ENCODE assay signal across 13 cellular contexts in the genomic region with DNA sequence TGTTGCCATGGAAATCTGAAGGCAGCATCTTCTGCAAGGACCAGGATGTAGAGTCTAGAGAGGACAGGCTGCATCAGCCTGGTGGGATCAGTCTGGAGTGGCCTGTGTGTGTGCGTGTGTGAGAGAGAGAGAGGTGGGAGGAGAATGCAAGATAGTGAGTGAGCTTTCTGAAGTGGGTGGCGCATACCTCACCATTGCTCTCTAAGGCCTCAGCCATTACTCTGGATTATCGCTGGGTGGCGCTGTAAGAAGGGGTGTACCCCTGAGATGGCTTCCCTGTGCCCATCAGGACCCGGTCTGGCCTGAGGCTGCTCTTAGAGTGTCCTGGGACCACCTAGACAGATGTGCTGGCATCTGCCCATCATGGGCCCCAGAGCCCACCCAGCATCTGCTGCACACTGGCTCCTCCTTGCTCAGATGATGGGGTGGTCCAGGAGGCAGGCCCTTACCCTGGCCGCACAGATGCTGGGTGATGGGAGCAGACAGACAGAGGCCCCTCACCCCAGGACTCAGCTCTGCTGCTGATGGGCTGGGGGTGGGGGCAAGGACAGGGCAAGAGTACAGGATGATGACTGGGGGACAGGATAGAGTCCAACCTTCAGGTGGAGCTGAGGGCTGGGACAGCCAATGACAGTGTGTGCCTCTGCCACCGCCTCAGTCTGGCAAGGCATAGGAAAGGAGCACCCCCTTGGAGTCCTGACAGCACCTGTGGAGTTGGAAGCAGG. TPM values are rescaled to one million over a fixed set of nuclear protein-coding genes. Genes with fewer than 3 reads are reported as not detected.
A peak's percentile ranks its signal among the peaks of the same experiment; 100 is the strongest.
DNase-seq lines count a peak whose midpoint lies in the region; ATAC-seq, FAIRE-seq and TF ChIP-seq lines count a peak whose summit lies in the region.
"Had no signal": no experiment of that assay in that cellular context is flagged by ENCODE, and none has a peak within 500 bp of the region (broad histone marks: within the 10 kb centered on the region; RNA-seq: fewer than 3 reads in every experiment).

No MANE protein-coding gene starts in this region.

- no peak overlapping the region for H3K4me2 ChIP-seq in GM12878 (ENCODE audit: control insufficient read depth, insufficient read depth)
- H3K4me2 ChIP-seq: BLaER1 treated with 17β-estradiol and CSF1 and Interleukin-3, amounts not matched to agents 10 nM and 100 nM had no signal

- TF ChIP-seq RAD21 in GM12878 (IDR thresholded peaks at IDR 0.05; ENCODE audit: insufficient read depth, low read depth, low read length), result no peak

- TF ChIP-seq CTCF in right atrium auricular region (IDR thresholded peaks at IDR 0.05) (no peak), left ventricle myocardium inferior (IDR thresholded peaks at IDR 0.05; ENCODE audit: borderline replicate concordance) (no peak), GM12878 (IDR thresholded peaks at IDR 0.05 in 2 of 3, conservative IDR thresholded peaks at IDR 0.05 in 1 of 3; ENCODE audit: control insufficient read depth in 2 of 3, extremely low read depth in 1 of 3, insufficient read depth in 1 of 3, low read depth in 3 of 3, low read length in 3 of 3) (peak; percentile 10 to 25 (median 24); a peak in 2 of 6 replicates), lower lobe of right lung (IDR thresholded peaks at IDR 0.05) (no peak), uterus (IDR thresholded peaks at IDR 0.05) (no peak)

- intact Hi-C loops in left ventricle myocardium inferior (cut with micrococcal nuclease), result no loop called here
- intact Hi-C loops in GM12878 (cut with micrococcal nuclease; ENCODE audit: unreplicated experiment), result no loop called here
- intact Hi-C loops in lower lobe of right lung (cut with DNase I), result no loop called here
- intact Hi-C loops in uterus (cut with DNase I; ENCODE audit: low total_unique reads), result no loop called here

- peaks cover 4% of the 10 kb centered on the region for H3K4me1 Mint-ChIP-seq in activated naive CD4-positive, alpha-beta T cell treated with anti-CD3 and anti-CD28 coated beads, Interleukin-2, amount 10 ng/mL, durations not matched to agents 7 days and 5 days

- no peak for TF ChIP-seq EP300 in GM12878 (IDR thresholded peaks at IDR 0.05; ENCODE audit: borderline replicate concordance in 1 of 2, control insufficient read depth in 1 of 2, low read depth in 2 of 2, low read length in 2 of 2)

- H2AFZ ChIP-seq in GM12878 (ENCODE audit: control insufficient read depth, low read depth, low read length), result no peak overlapping the region

- H3K36me3 Mint-ChIP-seq in activated naive CD4-positive, alpha-beta T cell treated with anti-CD3 and anti-CD28 coated beads, Interleukin-2, amount 10 ng/mL, durations not matched to agents 7 days and 5 days, result no peaks in the 10 kb centered on the region

- H4K20me1 ChIP-seq in GM12878 (ENCODE audit: control insufficient read depth, insufficient read depth), result no peaks in the 10 kb centered on the region
- H4K20me1 ChIP-seq: BLaER1 treated with 17β-estradiol and CSF1 and Interleukin-3, amounts not matched to agents 10 nM and 100 nM had no signal

- POLR2A ChIA-PET in GM12878 (lab: Charles Lee), result no interaction called here

- RAD21 ChIA-PET in GM12878 (lab: Charles Lee; ENCODE audit: unreplicated experiment), result no interaction called here

- ATAC-seq in GM12878 (peak; percentile 48), lower lobe of right lung (peak; percentile 21 to 22), HG03439 (IDR thresholded peaks at IDR 0.05; ENCODE audit: unreplicated experiment) (no peak)

- in situ Hi-C loops in GM12878 (cut with MboI), result no loop called here

- peaks cover 4% of the 10 kb centered on the region for H3K27me3 Mint-ChIP-seq in activated naive CD4-positive, alpha-beta T cell treated with anti-CD3 and anti-CD28 coated beads, Interleukin-2, amount 10 ng/mL, durations not matched to agents 7 days and 5 days

- H3K9me3 ChIP-seq in right atrium auricular region (no peaks in the 10 kb centered on the region), left ventricle myocardium inferior (replicated peaks) (no peaks in the 10 kb centered on the region), GM12878 (replicated peaks; ENCODE audit: control insufficient read depth, insufficient read depth, low read length) (no peaks in the 10 kb centered on the region), lower lobe of right lung (no peaks in the 10 kb centered on the region), uterus (no peaks in the 10 kb centered on the region)
- H3K9me3 ChIP-seq: ascending aorta; BLaER1 treated with 17β-estradiol and CSF1 and Interleukin-3, amounts not matched to agents 10 nM and 100 nM; Peyer's patch had no signal

- H3K27ac ChIP-seq in right atrium auricular region (no peak overlapping the region), left ventricle myocardium inferior (replicated peaks) (no peak overlapping the region), GM12878 (ENCODE audit: control insufficient read depth, insufficient read depth) (no peak overlapping the region), lower lobe of right lung (no peak overlapping the region), uterus (peak overlapping the region; percentile 92)
- H3K27ac ChIP-seq: ascending aorta; BLaER1 treated with 17β-estradiol and CSF1 and Interleukin-3, amounts not matched to agents 10 nM and 100 nM; epithelial cell of prostate; Peyer's patch had no signal

- BruUV-seq in GM12878 (replicated peaks; lab: Mats Ljungman, UMichigan), result no TSS peak

- H3K36me3 ChIP-seq in right atrium auricular region (no peaks in the 10 kb centered on the region), left ventricle myocardium inferior (no peaks in the 10 kb centered on the region), GM12878 (ENCODE audit: control insufficient read depth in 2 of 2, insufficient read depth in 2 of 2, low read length in 1 of 2) (no peaks in the 10 kb centered on the region), lower lobe of right lung (no peaks in the 10 kb centered on the region), uterus (no peaks in the 10 kb centered on the region)
- H3K36me3 ChIP-seq: ascending aorta; BLaER1 treated with 17β-estradiol and CSF1 and Interleukin-3, amounts not matched to agents 10 nM and 100 nM; Peyer's patch had no signal

- CTCF ChIA-PET in GM12878 (lab: Yijun Ruan, JAX), result interaction anchor here (2.6 kb wide), 1 partner anchor 22 kb away, joined by 6 read pairs; no protein-coding TSS in a partner anchor
- CTCF ChIA-PET in activated naive CD4-positive, alpha-beta T cell treated with anti-CD3 and anti-CD28 coated beads, Interleukin-2, amount 10 ng/mL, durations not matched to agents 7 days and 5 days (lab: Charles Lee), result interaction anchor here (1.9 kb wide), 1 partner anchor 44 kb away, joined by 11 read pairs; no protein-coding TSS in a partner anchor

- H3K79me2 ChIP-seq in GM12878 (ENCODE audit: control insufficient read depth, insufficient read depth, low read length), result no peaks in the 10 kb centered on the region

- H3K27ac Mint-ChIP-seq in activated naive CD4-positive, alpha-beta T cell treated with anti-CD3 and anti-CD28 coated beads, Interleukin-2, amount 10 ng/mL, durations not matched to agents 7 days and 5 days, result no peak overlapping the region

- H3K4me3 Mint-ChIP-seq in activated naive CD4-positive, alpha-beta T cell treated with anti-CD3 and anti-CD28 coated beads, Interleukin-2, amount 10 ng/mL, durations not matched to agents 7 days and 5 days, result no peak overlapping the region

- H3K4me1 ChIP-seq in right atrium auricular region (peaks cover 0 to 12% of the 10 kb centered on the region in 2 donors), left ventricle myocardium inferior (peaks cover 27% of the 10 kb centered on the region), GM12878 (ENCODE audit: control insufficient read depth, insufficient read depth, low read length) (no peaks in the 10 kb centered on the region), lower lobe of right lung (no peaks in the 10 kb centered on the region), uterus (peaks cover 16 to 33% of the 10 kb centered on the region in 2 donors)
- H3K4me1 ChIP-seq: ascending aorta, Peyer's patch had no signal

- 10% methylated on average over 7 of the region's 7 CpGs for WGBS in GM12878 (ENCODE audit: insufficient coverage, insufficient replicate concordance, low lambda C conversion rate, missing lambda C conversion rate)

- SMC1A ChIA-PET in GM12878 (lab: Charles Lee; ENCODE audit: uncharacterized antibody, unreplicated experiment), result no interaction called here

- no peaks in the 10 kb centered on the region for H3K27me3 ChIP-seq in right atrium auricular region
- H3K27me3 ChIP-seq in left ventricle myocardium inferior (ENCODE audit: low read depth), result no peaks in the 10 kb centered on the region
- H3K27me3 ChIP-seq in GM12878 (replicated peaks in 1 of 2; ENCODE audit: control insufficient read depth in 2 of 2, insufficient read depth in 2 of 2, low read length in 1 of 2), result peaks cover 0 to 3% of the 10 kb centered on the region in 2 experiments; a peak in 1 of 4 replicates
- H3K27me3 ChIP-seq in lower lobe of right lung (ENCODE audit: low read depth), result no peaks in the 10 kb centered on the region
- H3K27me3 ChIP-seq in uterus, result no peaks in the 10 kb centered on the region
- H3K27me3 ChIP-seq: ascending aorta; BLaER1 treated with 17β-estradiol and CSF1 and Interleukin-3, amounts not matched to agents 10 nM and 100 nM; Peyer's patch had no signal

- no peak overlapping the region for H3K9ac ChIP-seq in GM12878 (ENCODE audit: control insufficient read depth, insufficient read depth, low read length)
- H3K9ac ChIP-seq: BLaER1 treated with 17β-estradiol and CSF1 and Interleukin-3, amounts not matched to agents 10 nM and 100 nM had no signal

- H3K9me3 Mint-ChIP-seq in activated naive CD4-positive, alpha-beta T cell treated with anti-CD3 and anti-CD28 coated beads, Interleukin-2, amount 10 ng/mL, durations not matched to agents 7 days and 5 days, result no peaks in the 10 kb centered on the region

- DNase-seq in right atrium auricular region (ENCODE audit: low spot score) (peak; percentile 55), left ventricle myocardium inferior (no peak), GM12878 (ENCODE audit: low read depth, low spot score) (no peak), lower lobe of right lung (no peak), uterus (peak in 1 of 2 donors; percentile 16), ureter (ENCODE audit: low spot score) (no peak)
- no peak for DNase-seq in activated naive CD4-positive, alpha-beta T cell treated with anti-CD3 and anti-CD28 coated beads, Interleukin-2, amount 10 ng/mL, durations not matched to agents 7 days and 5 days
- DNase-seq: NCI-H2081, Peyer's patch had no signal

- TF ChIP-seq POLR2A in GM12878 (IDR thresholded peaks at IDR 0.05; ENCODE audit: low read depth, low read length) (no peak), uterus (IDR thresholded peaks at IDR 0.05) (no peak)

- H3K4me3 ChIP-seq in right atrium auricular region, result no peak overlapping the region
- H3K4me3 ChIP-seq in left ventricle myocardium inferior, result no peak overlapping the region
- H3K4me3 ChIP-seq in GM12878, result no peak overlapping the region
- no peak overlapping the region for H3K4me3 ChIP-seq in lower lobe of right lung
- no peak overlapping the region for H3K4me3 ChIP-seq in uterus
- H3K4me3 ChIP-seq: ascending aorta; BLaER1 treated with 17β-estradiol and CSF1 and Interleukin-3, amounts not matched to agents 10 nM and 100 nM; Peyer's patch had no signal

- no peak for FAIRE-seq in GM12878 (lab: Jason Lieb, UNC)

RNA-seq across cellular contexts. Expression of gene TUB, which starts 25.7 kb away (rescaled TPM):
- total RNA-seq in right atrium auricular region, result 10 to 100 TPM; 11.3 to 22.9 TPM
- total RNA-seq in left ventricle myocardium inferior, result 22.8 TPM
- total RNA-seq in GM12878 (2013; cell fraction: nucleolus; rRNA removed), result 0.04 TPM in 1 of 2 replicates, not detected in the other
- total RNA-seq in GM12878 (2014; rRNA removed), result not detected in 2 replicates
- total RNA-seq in GM12878 (2014; rRNA removed; fragmentation: Illumina TruSeq; extraction: Trizol), result not detected in 2 replicates
- total RNA-seq in GM12878 (2021), result 0.13 TPM in 1 of 2 replicates, not detected in the other
- 0.03 TPM for polyA plus RNA-seq in GM12878 (2011; ENCODE audit: low read depth)
- polyA plus RNA-seq in GM12878 (2011; rRNA removed), result 0.01 and 0.04 TPM in 2 replicates
- 0.01 TPM in 1 of 2 replicates, not detected in the other for polyA plus RNA-seq in GM12878 (2011; cell fraction: cytosol; rRNA removed)
- 0.07 TPM in 2 replicates for polyA plus RNA-seq in GM12878 (2011; cell fraction: nucleus; rRNA removed)
- polyA plus RNA-seq in GM12878 (2012), result 0.03 and 0.12 TPM in 2 replicates
- 0.01 TPM in 1 of 2 replicates, not detected in the other for polyA plus RNA-seq in GM12878 (2014; fragmentation: Illumina TruSeq; extraction: Trizol)
- polyA plus RNA-seq in GM12878 (2014; fragmentation: Nextera tagmentation; extraction: Ambion mirVana), result under 1 TPM in 1 of 2 experiments, not detected in 1; 0.06 TPM
- polyA plus RNA-seq in GM12878 (2014; rRNA removed), result 0.01 TPM in 1 of 2 replicates, not detected in the other
- not detected for polyA plus RNA-seq in GM12878 (2016; fragmentation: Nextera tagmentation; extraction: Ambion mirVana)
- polyA minus RNA-seq in GM12878 (2011; rRNA and poly(A)+ RNA removed), result not detected in 2 replicates
- not detected in 2 replicates for polyA minus RNA-seq in GM12878 (2011; cell fraction: cytosol; rRNA and poly(A)+ RNA removed)
- polyA minus RNA-seq in GM12878 (2011; cell fraction: nucleus; rRNA and poly(A)+ RNA removed), result 0.10 TPM in 1 of 2 replicates, not detected in the other
- 5.2 TPM for total RNA-seq in lower lobe of right lung
- total RNA-seq in uterus, result 10 to 100 TPM; 12.6 to 57.4 (median 37.8) TPM
- 10.6 TPM for total RNA-seq in ureter

Comparison
In these comparisons a context has a peak if more than half of its experiments do, and no peak if none do; other contexts are left out.
1. H3K27ac ChIP-seq: peak in uterus (2 of 2); none in right atrium auricular region (0 of 2), left ventricle myocardium inferior (single experiment), GM12878 (single experiment) and lower lobe of right lung (single experiment).
2. CTCF ChIP-seq: peak in GM12878 (3 of 3); none in right atrium auricular region (0 of 2), left ventricle myocardium inferior (single experiment), lower lobe of right lung (single experiment) and uterus (0 of 4).